Comparison of ENCODE assay signal across 10 cellular contexts in genomic region chr14:54890794-54891193, GRCh38. TPM values are rescaled to one million over a fixed set of nuclear protein-coding genes. Genes with fewer than 3 reads are reported as not detected.
DNase-seq lines count a peak whose midpoint lies in the region; ATAC-seq, FAIRE-seq and TF ChIP-seq lines count a peak whose summit lies in the region.
"Had no signal": no experiment of that assay in that cellular context is flagged by ENCODE, and none has a peak within 500 bp of the region (broad histone marks: within the 10 kb centered on the region; RNA-seq: fewer than 3 reads in every experiment).

No MANE protein-coding gene starts in this region.

- H3K4me3 Mint-ChIP-seq in CD14-positive monocyte, result peak overlapping the region in 1 of 2 donors; percentile 8

- H3K4me3 ChIP-seq in heart left ventricle, result no peak overlapping the region

- peaks cover 58% of the 10 kb centered on the region for H3K4me1 Mint-ChIP-seq in CD14-positive monocyte

- FAIRE-seq in RCC 7860 (lab: Jason Lieb, UNC), result no peak

- intact Hi-C loops in CD14-positive monocyte (cut with micrococcal nuclease) (no loop called here), heart left ventricle (cut with DNase I) (loop anchor here in 7 of 10 donors (5.0 to 10.0 kb wide), 5 partner anchors 83 to 328 kb away; partner anchors contain the start of gene SAMD4A (in 2 of the 7))

- peaks cover 0 to 26% (median 0%) of the 10 kb centered on the region in 12 donors for H3K4me1 ChIP-seq in heart left ventricle

- no peaks in the 10 kb centered on the region for H3K9me3 ChIP-seq in heart left ventricle

- peaks cover 0 to 2% (median 0%) of the 10 kb centered on the region in 7 donors for H3K9me3 Mint-ChIP-seq in CD14-positive monocyte

- no peaks in the 10 kb centered on the region for H3K27me3 Mint-ChIP-seq in CD14-positive monocyte (ENCODE audit: low read depth in 3 of 3)

- peak overlapping the region in 6 of 7 donors; percentile 31 to 94 (median 80) for H3K27ac Mint-ChIP-seq in CD14-positive monocyte

- TF ChIP-seq POLR2A in heart left ventricle (IDR thresholded peaks at IDR 0.05), result no peak

- no peaks in the 10 kb centered on the region for H3K27me3 ChIP-seq in heart left ventricle
- H3K27me3 ChIP-seq: brain microvascular endothelial cell had no signal

- TF ChIP-seq CTCF in CD14-positive monocyte (IDR thresholded peaks at IDR 0.05) (no peak), heart left ventricle (IDR thresholded peaks at IDR 0.05) (no peak)

- H3K36me3 ChIP-seq in heart left ventricle, result no peaks in the 10 kb centered on the region
- H3K36me3 ChIP-seq: brain microvascular endothelial cell had no signal

- ATAC-seq in GM18909 (IDR thresholded peaks at IDR 0.05; ENCODE audit: poor library complexity, unreplicated experiment), result peak; percentile 82
- ATAC-seq in HG02642 (IDR thresholded peaks at IDR 0.05; ENCODE audit: poor library complexity, unreplicated experiment), result peak; percentile 75
- ATAC-seq in HG03565 (IDR thresholded peaks at IDR 0.05; ENCODE audit: unreplicated experiment), result peak; percentile 74
- ATAC-seq in heart left ventricle, result no peak

- WGBS in heart left ventricle, 4 donors, result 97 to 100% (median 98%) methylated on average over 2 of the region's 2 CpGs

- H3K27ac ChIP-seq in heart left ventricle, result peak overlapping the region in 1 of 12 donors; percentile 35
- H3K27ac ChIP-seq: brain microvascular endothelial cell had no signal

- peaks cover 29 to 31% of the 10 kb centered on the region in 2 donors for H3K36me3 Mint-ChIP-seq in CD14-positive monocyte

- DNase-seq in CD14-positive monocyte (ENCODE audit: low spot score), result no peak
- DNase-seq in heart left ventricle, result no peak
- no peak for DNase-seq in RCC 7860 (ENCODE audit: low spot score)
- DNase-seq in activated CD4-positive, alpha-beta T cell treated with anti-CD3 and anti-CD28 coated beads, Interleukin-2, amount 50 U/mL, for 1 hour, result no peak
- DNase-seq in SW 1271 (lab: John Stamatoyannopoulos, UW), result no peak
- DNase-seq: activated CD8-positive, alpha-beta memory T cell treated with anti-CD3 and anti-CD28 coated beads for 24 hours; brain microvascular endothelial cell had no signal

RNA-seq across cellular contexts. Expression of gene GCH1, which starts 11.8 kb away (rescaled TPM):
- polyA plus RNA-seq in CD14-positive monocyte (10 to 100 TPM; 55.3 to 63.3 TPM), heart left ventricle (1 to 10 TPM; 1.9 to 2.7 TPM)
- 10 to 100 TPM in 1 of 9 donors, 1 to 10 TPM in 8; 1.6 to 13.8 (median 3.7) TPM for total RNA-seq in heart left ventricle

Comparison
In these comparisons a context has a peak if more than half of its experiments do, and no peak if none do; other contexts are left out.
1. ATAC-seq: peak in GM18909 (single experiment), HG02642 (single experiment) and HG03565 (single experiment); none in heart left ventricle (0 of 4).
2. RNA of gene GCH1, which starts 11.8 kb away (polyA plus RNA-seq): 55.3 to 63.3 TPM in CD14-positive monocyte; 1.9 to 2.7 TPM in heart left ventricle; every median in the first group is over 10 times any median in the second.
3. intact Hi-C loops: an anchor here in heart left ventricle (5.0 to 10.0 kb wide); none called in CD14-positive monocyte.